In genomic region chr20:38168791-38169589, GRCh38 we compare ENCODE assay signal across 11 cellular contexts. TPM values are rescaled to one million over a fixed set of nuclear protein-coding genes. Genes with fewer than 3 reads are reported as not detected.
DNase-seq lines count a peak whose midpoint lies in the region; ATAC-seq, FAIRE-seq and TF ChIP-seq lines count a peak whose summit lies in the region.
"Had no signal": no experiment of that assay in that cellular context is flagged by ENCODE, and none has a peak within 500 bp of the region (broad histone marks: within the 10 kb centered on the region; RNA-seq: fewer than 3 reads in every experiment).

No MANE protein-coding gene starts in this region.

- in situ Hi-C loops in Panc1 (cut with HindIII; ENCODE audit: low pct_unique_long_range_greater_than_20kb, low sequenced_read_pairs) = no loop called here

- H3K36me3 Mint-ChIP-seq in CD14-positive monocyte = peaks cover 1 to 4% of the 10 kb centered on the region in 2 donors
- no peaks in the 10 kb centered on the region for H3K36me3 Mint-ChIP-seq in nephron (ENCODE audit: low read depth)

- DNase-seq in CD14-positive monocyte (ENCODE audit: low spot score) (peak; percentile 86), Panc1 (ENCODE audit: low read depth, low spot score) (no peak), endothelial cell of umbilical vein (ENCODE audit: low read depth, low spot score) (peak; percentile 33), EL (no peak), medulla oblongata (ENCODE audit: extremely low spot score) (no peak), DMS 273 (lab: John Stamatoyannopoulos, UW; ENCODE audit: unreplicated experiment) (no peak)
- no peak for DNase-seq in activated CD4-positive, CD25-positive, alpha-beta regulatory T cell (lab: John Stamatoyannopoulos, UW)
- DNase-seq: activated T-cell treated with anti-CD3 and anti-CD28 coated beads, Interleukin-2, amount 50 U/mL, for 24 hours; SIG-M5; stimulated activated CD4-positive, alpha-beta T cell treated with anti-CD3 and anti-CD28 coated beads, Interleukin-2, amount 100 ng/mL, for 48 hours had no signal

- no peak for TF ChIP-seq POLR2A in endothelial cell of umbilical vein (IDR thresholded peaks at IDR 0.05; ENCODE audit: low read depth, low read length)

- no peak for ATAC-seq in Panc1

- H3K27me3 ChIP-seq in Panc1 (ENCODE audit: control insufficient read depth, insufficient read depth, low read length) (no peaks in the 10 kb centered on the region), endothelial cell of umbilical vein (ENCODE audit: control insufficient read depth in 2 of 2, insufficient read depth in 2 of 2, low read length in 2 of 2) (no peaks in the 10 kb centered on the region)

- H3K27me3 Mint-ChIP-seq in CD14-positive monocyte (ENCODE audit: low read depth in 3 of 3) = peaks cover 1 to 2% (median 1%) of the 10 kb centered on the region in 3 donors
- H3K27me3 Mint-ChIP-seq in nephron (ENCODE audit: low read depth) = peaks cover 4% of the 10 kb centered on the region

- H3K4me1 Mint-ChIP-seq in CD14-positive monocyte = peaks cover 67% of the 10 kb centered on the region
- peaks cover 61% of the 10 kb centered on the region for H3K4me1 Mint-ChIP-seq in nephron

- peak overlapping the region; percentile 11 for H3K4me2 ChIP-seq in endothelial cell of umbilical vein (ENCODE audit: insufficient read depth, low read length)

- H3K79me2 ChIP-seq in endothelial cell of umbilical vein (ENCODE audit: control insufficient read depth, insufficient read depth, low read length) = peaks cover 17% of the 10 kb centered on the region

- intact Hi-C loops in CD14-positive monocyte (cut with micrococcal nuclease) = loop anchor here (5.0 kb wide), 6 partner anchors 33 to 112 kb away; no protein-coding TSS in a partner anchor
- intact Hi-C loops in Panc1 (cut with micrococcal nuclease; ENCODE audit: unreplicated experiment) = loop anchor here (5.0 kb wide), 1 partner anchor 97 kb away; no protein-coding TSS in a partner anchor
- intact Hi-C loops in endothelial cell of umbilical vein (cut with micrococcal nuclease) = loop anchor here (1.0 to 5.0 kb wide), 3 partner anchors 10 to 108 kb away; no protein-coding TSS in a partner anchor

- peak overlapping the region; percentile 58 for H3K9ac ChIP-seq in endothelial cell of umbilical vein (replicated peaks; ENCODE audit: extremely low read depth, insufficient read depth, low read length)

- H3K36me3 ChIP-seq in Panc1 (ENCODE audit: control insufficient read depth, insufficient read depth, low read length) (no peaks in the 10 kb centered on the region), endothelial cell of umbilical vein (ENCODE audit: control insufficient read depth in 2 of 2, extremely low read depth in 1 of 2, insufficient read depth in 2 of 2, low read length in 2 of 2) (no peaks in the 10 kb centered on the region)

- BruUV-seq in Panc1 (replicated peaks; lab: Mats Ljungman, UMichigan) = no TSS peak
- no TSS peak for BruUV-seq in endothelial cell of umbilical vein (replicated peaks; lab: Mats Ljungman, UMichigan)

- peak overlapping the region; percentile 45 for H2AFZ ChIP-seq in endothelial cell of umbilical vein (ENCODE audit: low read depth, low read length)

- H3K4me1 ChIP-seq in Panc1 (ENCODE audit: control insufficient read depth, insufficient read depth, low read length) = peaks cover 11% of the 10 kb centered on the region
- H3K4me1 ChIP-seq in endothelial cell of umbilical vein (ENCODE audit: control insufficient read depth, extremely low read depth, insufficient read depth, low read length) = peaks cover 67% of the 10 kb centered on the region

- H3K4me3 Mint-ChIP-seq in CD14-positive monocyte = peak overlapping the region in 1 of 2 donors; percentile 67
- H3K4me3 Mint-ChIP-seq in nephron = no peak overlapping the region
- H3K4me3 Mint-ChIP-seq: activated T-cell treated with anti-CD3 and anti-CD28 coated beads, Interleukin-2, amount 50 U/mL, for 24 hours had no signal

- peaks cover 0 to 4% (median 0%) of the 10 kb centered on the region in 7 donors for H3K9me3 Mint-ChIP-seq in CD14-positive monocyte
- no peaks in the 10 kb centered on the region for H3K9me3 Mint-ChIP-seq in nephron
- H3K9me3 Mint-ChIP-seq: activated T-cell treated with anti-CD3 and anti-CD28 coated beads, Interleukin-2, amount 50 U/mL, for 24 hours had no signal

- H3K27ac Mint-ChIP-seq in CD14-positive monocyte (peak overlapping the region; percentile 97 to 100 (median 99)), nephron (peak overlapping the region; percentile 54 to 93 (median 85))
- H3K27ac Mint-ChIP-seq: activated T-cell treated with anti-CD3 and anti-CD28 coated beads, Interleukin-2, amount 50 U/mL, for 24 hours had no signal

- POLR2A ChIA-PET in Panc1 (lab: Charles Lee) (no interaction called here), endothelial cell of umbilical vein (lab: Charles Lee) (no interaction called here)

- TF ChIP-seq CTCF in CD14-positive monocyte (IDR thresholded peaks at IDR 0.05) (no peak), Panc1 (IDR thresholded peaks at IDR 0.05) (no peak), endothelial cell of umbilical vein (IDR thresholded peaks at IDR 0.05; ENCODE audit: extremely low read depth in 1 of 2, insufficient read depth in 1 of 2, low read depth in 1 of 2, low read length in 2 of 2) (no peak), nephron (IDR thresholded peaks at IDR 0.05; ENCODE audit: unreplicated experiment in 3 of 3) (no peak)

- FAIRE-seq in endothelial cell of umbilical vein (lab: Jason Lieb, UNC) = peak; percentile 71

- CTCF ChIA-PET in Panc1 (lab: Charles Lee) (no interaction called here), endothelial cell of umbilical vein (lab: Charles Lee) (interaction anchor here (0.7 to 8.8 kb wide), 5 partner anchors 17 to 111 kb away, joined by 3 to 156 read pairs (median 34); no protein-coding TSS in a partner anchor)

- H3K9me1 ChIP-seq in endothelial cell of umbilical vein (replicated peaks; ENCODE audit: control insufficient read depth, extremely low read depth, insufficient read depth, low read length) = no peaks in the 10 kb centered on the region

- H4K20me1 ChIP-seq in endothelial cell of umbilical vein (replicated peaks; ENCODE audit: control insufficient read depth, extremely low read depth, insufficient read depth, low read length) = no peaks in the 10 kb centered on the region

- dilution Hi-C loops in endothelial cell of umbilical vein (cut with MboI; ENCODE audit: extremely low pct_ligation_motif_present, low sequenced_read_pairs) = no loop called here

- H3K9me3 ChIP-seq in Panc1 (ENCODE audit: control insufficient read depth, insufficient read depth, low read depth, low read length) = no peaks in the 10 kb centered on the region
- H3K9me3 ChIP-seq in endothelial cell of umbilical vein (replicated peaks; ENCODE audit: control insufficient read depth, insufficient read depth, low read length) = no peaks in the 10 kb centered on the region

- peak overlapping the region; percentile 36; the same call in 1 of the 2 replicates for H3K27ac ChIP-seq in Panc1 (ENCODE audit: low read length)
- H3K27ac ChIP-seq in endothelial cell of umbilical vein (ENCODE audit: insufficient read depth, low read depth, low read length) = peak overlapping the region; percentile 96

- H3K4me3 ChIP-seq in Panc1 (ENCODE audit: low read depth in 2 of 2, low read length in 2 of 2) (no peak overlapping the region), endothelial cell of umbilical vein (replicated peaks in 1 of 3; ENCODE audit: insufficient read depth in 1 of 3, low read depth in 1 of 3, low read length in 3 of 3) (no peak overlapping the region)

TF ChIP-seq in endothelial cell of umbilical vein, 7 proteins besides CTCF, POLR2A, EP300 and RAD21:
- no peak for TF ChIP-seq MAX (IDR thresholded peaks at IDR 0.05; ENCODE audit: insufficient read depth, insufficient read length)
- peak; percentile 89 for TF ChIP-seq GATA2 (IDR thresholded peaks at IDR 0.05; ENCODE audit: insufficient read depth, insufficient read length, low read depth, low read length)
- no peak for TF ChIP-seq POLR2AphosphoS5 (IDR thresholded peaks at IDR 0.05; ENCODE audit: insufficient read depth, low read depth, low read length)

RNA-seq across cellular contexts. Expression of gene TGM2, which starts 3.9 kb away (rescaled TPM):
- polyA plus RNA-seq in CD14-positive monocyte (1 to 10 TPM in 1 of 2 donors, under 1 TPM in 1; 0.47 to 1.6 TPM), endothelial cell of umbilical vein (810 and 861 TPM in 2 replicates)
- total RNA-seq in Panc1 (2021; ENCODE audit: unreplicated experiment) (113 TPM), endothelial cell of umbilical vein (708 and 868 TPM in 2 replicates)
- 205 TPM for polyA plus RNA-seq in Panc1 (2012; ENCODE audit: insufficient read length)
- 710 and 739 TPM in 2 replicates for polyA plus RNA-seq in endothelial cell of umbilical vein (2011; cell fraction: cytosol; rRNA removed)
- polyA plus RNA-seq in endothelial cell of umbilical vein (2011; cell fraction: nucleus; rRNA removed) = 680 and 705 TPM in 2 replicates
- polyA plus RNA-seq in endothelial cell of umbilical vein (2012) = 931 and 1,022 TPM in 2 replicates
- polyA minus RNA-seq in endothelial cell of umbilical vein = 986 and 1,245 TPM in 2 replicates
- 21.3 TPM for polyA minus RNA-seq in endothelial cell of umbilical vein (2011; cell fraction: cytosol; rRNA and poly(A)+ RNA removed)
- 361 and 435 TPM in 2 replicates for polyA minus RNA-seq in endothelial cell of umbilical vein (2011; cell fraction: nucleus; rRNA and poly(A)+ RNA removed)

Comparison
In these comparisons a context has a peak if more than half of its experiments do, and no peak if none do; other contexts are left out.
1. DNase-seq: peak in CD14-positive monocyte (single experiment) and endothelial cell of umbilical vein (single experiment); none in Panc1 (single experiment), EL (single experiment), medulla oblongata (single experiment), activated CD4-positive, CD25-positive, alpha-beta regulatory T cell (0 of 4) and DMS 273 (single experiment).